In the genomic region with DNA sequence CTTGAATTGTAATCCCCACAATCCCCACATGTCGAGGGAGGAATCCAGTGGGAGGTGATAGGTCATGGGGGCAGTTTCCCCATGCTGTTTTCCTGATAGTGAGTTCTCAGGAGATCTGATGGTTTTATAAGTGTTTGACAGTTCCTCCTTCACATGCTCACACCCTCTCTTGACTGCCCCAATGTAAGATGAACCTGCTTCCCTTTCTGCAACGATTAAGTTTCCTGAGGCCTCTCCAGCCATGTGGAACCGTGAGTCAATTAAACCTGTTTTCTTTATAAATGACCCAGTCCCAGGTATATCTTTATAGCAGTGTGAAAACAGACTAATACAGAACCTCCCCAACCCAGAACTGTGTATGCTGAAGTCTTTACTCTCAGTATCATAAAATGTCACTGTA, we compare ENCODE assay signal across 29 cellular contexts.
"Had no signal": no experiment of that assay in that cellular context is flagged by ENCODE, and none has a peak within 500 bp of the region (broad histone marks: within the 10 kb centered on the region; RNA-seq: fewer than 3 reads in every experiment).

No MANE protein-coding gene starts in this region.

- H3K4me3 Mint-ChIP-seq: activated CD4-positive, alpha-beta T cell treated with anti-CD3 and anti-CD28 coated beads, Interleukin-2, amount 10 ng/mL, durations not matched to agents 7 days and 5 days; activated CD8-positive, alpha-beta memory T cell treated with anti-CD3 and anti-CD28 coated beads, Interleukin-2, amount 10 ng/mL, durations not matched to agents 7 days and 5 days; activated CD8-positive, alpha-beta T cell treated with anti-CD3 and anti-CD28 coated beads for 36 hours; activated naive CD8-positive, alpha-beta T cell treated with anti-CD3 and anti-CD28 coated beads, Interleukin-2, amount 50 U/mL, for 24 hours; endodermal cell; naive B cell; neural crest cell; T-helper 2 cell treated with Interferon-gamma antibody and Interleukin-4, amounts not matched to agents 5 μg/mL and 100 μg/mL, for 36 hours; type B pancreatic cell had no signal

- DNase-seq: activated CD4-positive, alpha-beta T cell treated with anti-CD3 and anti-CD28 coated beads, Interleukin-2, amount 10 ng/mL, durations not matched to agents 7 days and 5 days; activated CD4-positive, CD25-positive, alpha-beta regulatory T cell treated with anti-CD3 and anti-CD28 coated beads, Interleukin-2, amount 50 U/mL, for 72 hours; activated CD8-positive, alpha-beta memory T cell treated with anti-CD3 and anti-CD28 coated beads, Interleukin-2, amount 10 ng/mL, durations not matched to agents 7 days and 5 days; activated CD8-positive, alpha-beta T cell treated with anti-CD3 and anti-CD28 coated beads for 36 hours; activated effector memory CD4-positive, alpha-beta T cell treated with anti-CD3 and anti-CD28 coated beads, Interleukin-2, amount 50 U/mL, for 16 hours; activated naive CD4-positive, alpha-beta T cell treated with anti-CD3 and anti-CD28 coated beads, Interleukin-2, amount 50 U/mL, for 16 hours; activated naive CD8-positive, alpha-beta T cell treated with anti-CD3 and anti-CD28 coated beads, Interleukin-2, amount 50 U/mL, for 24 hours; activated T-cell treated with anti-CD3 and anti-CD28 coated beads for 4 hours; cerebellar nuclear complex; endodermal cell; foreskin melanocyte; glutamatergic neuron; left cardiac atrium; lower lobe of right lung; mesendoderm; naive B cell; occipital lobe; posterior cingulate gyrus; small intestine; stimulated activated CD4-positive, alpha-beta T cell treated with anti-CD3 and anti-CD28 coated beads, Interleukin-4, amount 100 ng/mL, for 1 hour; stimulated activated naive CD4-positive, alpha-beta T cell treated with Interleukin-2 at 50 U/mL for 16 hours; WERI-Rb-1 had no signal

- H3K27me3 ChIP-seq: hepatocyte, vagina had no signal

- H3K36me3 Mint-ChIP-seq: activated CD8-positive, alpha-beta memory T cell treated with anti-CD3 and anti-CD28 coated beads, Interleukin-2, amount 10 ng/mL, durations not matched to agents 7 days and 5 days; naive B cell; type B pancreatic cell had no signal

- H3K9me3 ChIP-seq: lower lobe of right lung, thoracic aorta, vagina had no signal

- H3K4me1 Mint-ChIP-seq: activated CD4-positive, alpha-beta T cell treated with anti-CD3 and anti-CD28 coated beads, Interleukin-2, amount 10 ng/mL, durations not matched to agents 7 days and 5 days; activated CD8-positive, alpha-beta memory T cell treated with anti-CD3 and anti-CD28 coated beads, Interleukin-2, amount 10 ng/mL, durations not matched to agents 7 days and 5 days; activated naive CD8-positive, alpha-beta T cell treated with anti-CD3 and anti-CD28 coated beads, Interleukin-2, amount 50 U/mL, for 24 hours; endodermal cell; naive B cell had no signal

- H3K36me3 ChIP-seq: lower lobe of right lung, thoracic aorta, vagina, WERI-Rb-1 had no signal

- H3K27ac Mint-ChIP-seq: activated CD4-positive, alpha-beta T cell treated with anti-CD3 and anti-CD28 coated beads, Interleukin-2, amount 10 ng/mL, durations not matched to agents 7 days and 5 days; activated CD8-positive, alpha-beta memory T cell treated with anti-CD3 and anti-CD28 coated beads, Interleukin-2, amount 10 ng/mL, durations not matched to agents 7 days and 5 days; activated CD8-positive, alpha-beta T cell treated with anti-CD3 and anti-CD28 coated beads for 36 hours; activated naive CD8-positive, alpha-beta T cell treated with anti-CD3 and anti-CD28 coated beads, Interleukin-2, amount 50 U/mL, for 24 hours; endodermal cell; T-helper 2 cell treated with Interferon-gamma antibody and Interleukin-4, amounts not matched to agents 5 μg/mL and 100 μg/mL, for 36 hours; type B pancreatic cell had no signal

- H3K9me3 Mint-ChIP-seq: activated CD4-positive, alpha-beta T cell treated with anti-CD3 and anti-CD28 coated beads, Interleukin-2, amount 10 ng/mL, durations not matched to agents 7 days and 5 days; activated CD8-positive, alpha-beta T cell treated with anti-CD3 and anti-CD28 coated beads for 36 hours; endodermal cell; T-helper 2 cell treated with Interferon-gamma antibody and Interleukin-4, amounts not matched to agents 5 μg/mL and 100 μg/mL, for 36 hours; type B pancreatic cell had no signal

- H3K4me1 ChIP-seq: lower lobe of right lung, vagina had no signal

- ATAC-seq: activated CD8-positive, alpha-beta memory T cell treated with anti-CD3 and anti-CD28 coated beads, Interleukin-2, amount 10 ng/mL, durations not matched to agents 7 days and 5 days; activated CD8-positive, alpha-beta T cell treated with anti-CD3 and anti-CD28 coated beads for 36 hours; activated naive CD8-positive, alpha-beta T cell treated with anti-CD3 and anti-CD28 coated beads, Interleukin-2, amount 50 U/mL, for 24 hours; lower lobe of right lung had no signal

- H3K27ac ChIP-seq: coronary artery, hepatocyte, lower lobe of right lung, thoracic aorta, vagina, WERI-Rb-1 had no signal

- H3K4me3 ChIP-seq: coronary artery, hepatocyte, lower lobe of right lung, thoracic aorta, vagina had no signal

- H3K27me3 Mint-ChIP-seq: activated CD4-positive, alpha-beta T cell treated with anti-CD3 and anti-CD28 coated beads, Interleukin-2, amount 10 ng/mL, durations not matched to agents 7 days and 5 days; activated CD8-positive, alpha-beta memory T cell treated with anti-CD3 and anti-CD28 coated beads, Interleukin-2, amount 10 ng/mL, durations not matched to agents 7 days and 5 days; activated CD8-positive, alpha-beta T cell treated with anti-CD3 and anti-CD28 coated beads for 36 hours; activated naive CD8-positive, alpha-beta T cell treated with anti-CD3 and anti-CD28 coated beads, Interleukin-2, amount 50 U/mL, for 24 hours; naive B cell; type B pancreatic cell had no signal
